In the genomic region with DNA sequence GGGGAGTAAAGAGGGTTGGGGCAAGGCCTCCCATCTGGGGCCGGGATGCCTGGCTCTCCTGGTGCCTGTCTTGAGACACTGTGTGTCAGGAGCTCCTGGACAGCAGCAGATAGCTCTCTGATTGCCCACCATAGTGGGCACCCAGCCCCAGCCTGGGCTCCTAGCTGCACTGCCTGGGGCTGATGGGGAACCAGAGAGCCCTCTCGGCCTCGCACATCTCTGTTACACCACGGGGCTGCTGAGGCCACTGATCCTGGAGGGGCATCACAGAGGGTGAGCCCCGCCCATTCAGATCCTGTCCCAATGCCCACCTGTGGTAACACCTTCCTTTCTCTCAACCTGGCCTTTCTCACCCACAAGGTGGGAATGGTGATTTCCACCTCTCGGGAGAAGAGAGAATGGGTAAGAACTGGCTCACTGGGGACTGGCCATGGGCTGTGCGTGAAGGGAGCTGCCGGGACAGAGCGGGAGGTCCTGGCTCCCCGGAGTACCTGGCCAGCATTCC, we compare ENCODE assay signal across 19 cellular contexts.
"Had no signal": no experiment of that assay in that cellular context is flagged by ENCODE, and none has a peak within 500 bp of the region (broad histone marks: within the 10 kb centered on the region; RNA-seq: fewer than 3 reads in every experiment).

No MANE protein-coding gene starts in this region.

- H3K4me3 ChIP-seq: colonic mucosa, hepatocyte, lung, stomach, uterus had no signal

- H3K36me3 ChIP-seq: colonic mucosa, neutrophil, stomach, uterus had no signal

- H3K9me3 ChIP-seq: colonic mucosa, neutrophil, uterus had no signal

- H3K4me3 Mint-ChIP-seq: naive thymus-derived CD4-positive, alpha-beta T cell; nephron progenitor cell; type B pancreatic cell had no signal

- ATAC-seq: foreskin keratinocyte; left colon; left ventricle myocardium superior; naive thymus-derived CD4-positive, alpha-beta T cell; right cardiac atrium had no signal

- H3K27ac ChIP-seq: colonic mucosa, foreskin keratinocyte, hepatocyte, neutrophil, stomach, uterus had no signal

- DNase-seq: colonic mucosa; dermis blood vessel endothelial cell; foreskin keratinocyte; left ventricle myocardium superior; mesenchymal stem cell; naive thymus-derived CD4-positive, alpha-beta T cell; nephron progenitor cell; right cardiac atrium; stimulated activated CD4-positive, alpha-beta T cell treated with anti-CD3 and anti-CD28 coated beads, Interleukin-2, amount 100 ng/mL, for 24 hours; stimulated activated CD4-positive, alpha-beta T cell treated with anti-CD3 and anti-CD28 coated beads, Interleukin-4, amount 100 ng/mL, for 4 hours; stimulated activated naive CD4-positive, alpha-beta T cell; stomach; substantia nigra; uterus had no signal

- H3K27ac Mint-ChIP-seq: naive thymus-derived CD4-positive, alpha-beta T cell; nephron progenitor cell; type B pancreatic cell had no signal

- H3K36me3 Mint-ChIP-seq: naive thymus-derived CD4-positive, alpha-beta T cell; type B pancreatic cell had no signal

- H3K9me3 Mint-ChIP-seq: type B pancreatic cell had no signal

- H3K4me1 ChIP-seq: colonic mucosa, foreskin keratinocyte, stomach, uterus had no signal

- H3K27me3 ChIP-seq: colonic mucosa, foreskin keratinocyte, hepatocyte, neutrophil, uterus had no signal

- H3K4me1 Mint-ChIP-seq: naive thymus-derived CD4-positive, alpha-beta T cell had no signal
